ENCODE assay signal across 16 cellular contexts in the genomic region with DNA sequence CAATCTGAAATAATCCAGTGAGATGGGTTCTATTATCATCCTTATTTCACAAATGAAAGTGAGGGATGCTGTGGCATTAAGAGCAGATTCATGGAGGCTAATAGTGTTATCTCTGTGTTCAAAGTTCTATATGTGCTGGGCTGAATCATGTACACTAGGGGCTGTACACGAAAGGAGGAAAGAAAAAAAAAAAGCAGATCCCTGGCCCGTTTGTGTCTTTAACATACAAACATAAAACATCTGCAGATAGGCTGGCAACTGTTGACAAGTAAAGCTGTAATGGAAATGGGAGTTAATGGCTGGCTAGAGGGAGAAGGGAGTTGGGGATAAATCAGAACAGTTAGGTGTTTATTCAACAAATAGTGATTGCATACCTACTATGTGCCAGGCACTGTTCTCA. TPM values are rescaled to one million over a fixed set of nuclear protein-coding genes. Genes with fewer than 3 reads are reported as not detected.
DNase-seq lines count a peak whose midpoint lies in the region; ATAC-seq and TF ChIP-seq lines count a peak whose summit lies in the region.
"Had no signal": no experiment of that assay in that cellular context is flagged by ENCODE, and none has a peak within 500 bp of the region (broad histone marks: within the 10 kb centered on the region; RNA-seq: fewer than 3 reads in every experiment).

No MANE protein-coding gene starts in this region.

- no peak for TF ChIP-seq RAD21 in SK-N-SH (IDR thresholded peaks at IDR 0.05; ENCODE audit: low read length)

- POLR2A ChIA-PET in SK-N-SH (lab: Yijun Ruan, JAX) = no interaction called here

- H3K27me3 Mint-ChIP-seq in neural progenitor cell (ENCODE audit: insufficient read depth, low read depth) = peaks cover 23% of the 10 kb centered on the region

- peaks cover 0 to 10% of the 10 kb centered on the region in 2 experiments; a peak in 1 of 4 replicates for H3K4me1 ChIP-seq in SK-N-SH (ENCODE audit: control insufficient read depth in 1 of 2, insufficient read depth in 2 of 2, low read depth in 1 of 2, low read length in 1 of 2)
- H3K4me1 ChIP-seq in neural progenitor cell = peaks cover 51% of the 10 kb centered on the region
- peaks cover 16 to 50% (median 21%) of the 10 kb centered on the region in 4 donors for H3K4me1 ChIP-seq in upper lobe of left lung

- H3K4me3 Mint-ChIP-seq in neural progenitor cell = peak overlapping the region; percentile 39
- H3K4me3 Mint-ChIP-seq: CD4-positive, alpha-beta memory T cell; H9 had no signal

- H3F3A ChIP-seq in SK-N-SH (replicated peaks; ENCODE audit: insufficient read depth) (no peaks in the 10 kb centered on the region), neural progenitor cell (ENCODE audit: low read depth) (peaks cover 31% of the 10 kb centered on the region)

- H3K79me2 ChIP-seq in SK-N-SH (ENCODE audit: insufficient read depth) (no peaks in the 10 kb centered on the region), neural progenitor cell (ENCODE audit: low read depth) (no peaks in the 10 kb centered on the region)

- H4K20me1 ChIP-seq in SK-N-SH (ENCODE audit: insufficient read depth) (no peaks in the 10 kb centered on the region), neural progenitor cell (ENCODE audit: low read depth) (peaks cover 17% of the 10 kb centered on the region)

- H3K4me2 ChIP-seq in SK-N-SH (no peak overlapping the region), neural progenitor cell (no peak overlapping the region)
- H3K4me2 ChIP-seq: A549, BLaER1 had no signal

- H3K9me2 ChIP-seq in SK-N-SH = no peaks in the 10 kb centered on the region

- H2AFZ ChIP-seq in SK-N-SH (ENCODE audit: low read depth) (no peak overlapping the region), neural progenitor cell (replicated peaks) (no peak overlapping the region)

- ATAC-seq in SK-N-SH treated with all-trans-retinoic acid at 6 μM for 48 hours (no peak), upper lobe of left lung (ENCODE audit: low FRiP score in 2 of 2) (no peak)
- ATAC-seq: A549, HepG2 had no signal

- peak; percentile 22 for DNase-seq in SK-N-SH
- DNase-seq in neural progenitor cell (ENCODE audit: low spot score) = no peak
- DNase-seq in upper lobe of left lung = no peak
- no peak for DNase-seq in retina
- no peak for DNase-seq in activated T-cell treated with anti-CD3 and anti-CD28 coated beads, Interleukin-2, amount 50 U/mL, for 48 hours
- DNase-seq in SKM-1 treated with dmso at 0.1 percent for 144 hours (lab: John Stamatoyannopoulos, UW; ENCODE audit: unreplicated experiment) = no peak
- DNase-seq: CD4-positive, alpha-beta memory T cell; DMS79 treated with DMSO at 0.1 percent for 48 hours; GF-D8; H9 had no signal

- TF ChIP-seq CTCF in SK-N-SH (IDR thresholded peaks at IDR 0.05) (no peak), neural progenitor cell (IDR thresholded peaks at IDR 0.05) (no peak), upper lobe of left lung (IDR thresholded peaks at IDR 0.05) (no peak)

- no peaks in the 10 kb centered on the region for H3K9me3 Mint-ChIP-seq in neural progenitor cell
- H3K9me3 Mint-ChIP-seq: CD4-positive, alpha-beta memory T cell; H9 had no signal

- H3K4me3 ChIP-seq in SK-N-SH (ENCODE audit: low read depth in 2 of 2, low read length in 1 of 2) (no peak overlapping the region), neural progenitor cell (no peak overlapping the region), upper lobe of left lung (no peak overlapping the region)
- H3K4me3 ChIP-seq: A549, BLaER1 had no signal

- H3K9ac ChIP-seq in SK-N-SH (no peak overlapping the region), neural progenitor cell (no peak overlapping the region)
- H3K9ac ChIP-seq: BLaER1 had no signal

- H3K36me3 Mint-ChIP-seq in neural progenitor cell = peaks cover 20% of the 10 kb centered on the region
- H3K36me3 Mint-ChIP-seq: CD4-positive, alpha-beta memory T cell had no signal

- 45% methylated on average over 2 of the region's 2 CpGs for WGBS in SK-N-SH (ENCODE audit: low lambda C conversion rate)
- WGBS in upper lobe of left lung, 2 donors = 34 to 55% methylated on average over 2 of the region's 2 CpGs

- CTCF ChIA-PET in SK-N-SH (lab: Yijun Ruan, JAX) = interaction anchor here (1.2 to 1.7 kb wide), 3 partner anchors 9 to 196 kb away, joined by 3 to 12 read pairs (median 3); a partner anchor contains a TSS

- no peak for TF ChIP-seq EP300 in SK-N-SH (IDR thresholded peaks at IDR 0.05; ENCODE audit: borderline replicate concordance in 1 of 2, low read depth in 1 of 2, low read length in 1 of 2)
- TF ChIP-seq EP300 in upper lobe of left lung (IDR thresholded peaks at IDR 0.05) = no peak

- H3K36me3 ChIP-seq in SK-N-SH (replicated peaks in 1 of 2; ENCODE audit: control insufficient read depth in 1 of 2, insufficient read depth in 2 of 2, low read length in 1 of 2) (no peaks in the 10 kb centered on the region), neural progenitor cell (no peaks in the 10 kb centered on the region), upper lobe of left lung (peaks cover 0 to 2% (median 0%) of the 10 kb centered on the region in 4 donors)
- H3K36me3 ChIP-seq: BLaER1 had no signal

- H3K9me3 ChIP-seq in SK-N-SH (no peaks in the 10 kb centered on the region), neural progenitor cell (ENCODE audit: low read depth) (no peaks in the 10 kb centered on the region), upper lobe of left lung (no peaks in the 10 kb centered on the region)
- H3K9me3 ChIP-seq: A549 had no signal

- TF ChIP-seq POLR2A in upper lobe of left lung (IDR thresholded peaks at IDR 0.05) = no peak

- H3K27ac Mint-ChIP-seq in neural progenitor cell = no peak overlapping the region
- H3K27ac Mint-ChIP-seq: CD14-positive monocyte, H9 had no signal

- peaks cover 77% of the 10 kb centered on the region for H3K4me1 Mint-ChIP-seq in neural progenitor cell

- H3K27me3 ChIP-seq in SK-N-SH (ENCODE audit: insufficient read depth) (no peaks in the 10 kb centered on the region), neural progenitor cell (peaks cover 79% of the 10 kb centered on the region), upper lobe of left lung (peaks cover 0 to 21% (median 2%) of the 10 kb centered on the region in 4 donors)

- H3K27ac ChIP-seq in SK-N-SH (ENCODE audit: low read depth in 2 of 2, low read length in 1 of 2) = no peak overlapping the region
- no peak overlapping the region for H3K27ac ChIP-seq in neural progenitor cell
- H3K27ac ChIP-seq in upper lobe of left lung = peak overlapping the region in 3 of 4 donors; percentile 34 to 78 (median 58)
- H3K27ac ChIP-seq: 22Rv1, A549, BLaER1 had no signal

TF ChIP-seq in SK-N-SH, 30 proteins besides CTCF, POLR2A, EP300 and RAD21:
- TF ChIP-seq MEF2A (IDR thresholded peaks at IDR 0.05; ENCODE audit: borderline replicate concordance, low read depth) (no peak), RFX5 (IDR thresholded peaks at IDR 0.05; ENCODE audit: low read length) (peak; percentile 70; the same call in 1 of the 2 replicates), SIN3A (IDR thresholded peaks at IDR 0.05; ENCODE audit: borderline replicate concordance, low read depth, low read length) (no peak), EZH2phosphoT487 (IDR thresholded peaks at IDR 0.05; ENCODE audit: borderline replicate concordance, low read depth) (no peak), CHD2 (IDR thresholded peaks at IDR 0.05; ENCODE audit: low read length, partially characterized antibody) (no peak)
- TF ChIP-seq, protein P1, sequence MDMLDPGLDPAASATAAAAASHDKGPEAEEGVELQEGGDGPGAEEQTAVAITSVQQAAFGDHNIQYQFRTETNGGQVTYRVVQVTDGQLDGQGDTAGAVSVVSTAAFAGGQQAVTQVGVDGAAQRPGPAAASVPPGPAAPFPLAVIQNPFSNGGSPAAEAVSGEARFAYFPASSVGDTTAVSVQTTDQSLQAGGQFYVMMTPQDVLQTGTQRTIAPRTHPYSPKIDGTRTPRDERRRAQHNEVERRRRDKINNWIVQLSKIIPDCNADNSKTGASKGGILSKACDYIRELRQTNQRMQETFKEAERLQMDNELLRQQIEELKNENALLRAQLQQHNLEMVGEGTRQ (IDR thresholded peaks at IDR 0.05; ENCODE audit: borderline replicate concordance, low read depth, low read length) = no peak

TF ChIP-seq in SK-N-SH treated with all-trans-retinoic acid at 6 μM for 48 hours, 23 proteins besides CTCF, POLR2A, EP300 and RAD21:
- TF ChIP-seq ESRRG (CRISPR knock-in tag; IDR thresholded peaks at IDR 0.05) = no peak
- no peak for TF ChIP-seq ZC3H10 (CRISPR knock-in tag; IDR thresholded peaks at IDR 0.05)
- no peak for TF ChIP-seq OSR1 (CRISPR knock-in tag; IDR thresholded peaks at IDR 0.05)
- no peak for TF ChIP-seq ISL1 (CRISPR knock-in tag; IDR thresholded peaks at IDR 0.05)
- TF ChIP-seq TCF4 (CRISPR knock-in tag; IDR thresholded peaks at IDR 0.05; ENCODE audit: borderline replicate concordance) = no peak
- no peak for TF ChIP-seq GLIS3 (CRISPR knock-in tag; IDR thresholded peaks at IDR 0.05)

RNA-seq across cellular contexts. Expression of a gene that starts 3.1 kb away (rescaled TPM):
- polyA plus RNA-seq in SK-N-SH (2012; rRNA removed) = 3.4 and 4.3 TPM in 2 replicates
- polyA plus RNA-seq in SK-N-SH (2012; cell fraction: cytosol; rRNA removed) = 2.4 and 2.9 TPM in 2 replicates
- polyA plus RNA-seq in SK-N-SH (2012; cell fraction: nucleus; rRNA removed) = 6.6 and 7.5 TPM in 2 replicates
- total RNA-seq in neural progenitor cell (ENCODE audit: low replicate concordance) (1.6 and 2.9 TPM in 2 replicates), upper lobe of left lung (10 to 100 TPM in 3 of 6 donors, 1 to 10 TPM in 3; 4.5 to 19.9 (median 9.5) TPM)

Comparison
In these comparisons a context has a peak if more than half of its experiments do, and no peak if none do; other contexts are left out.
1. H3K27ac ChIP-seq: peak in upper lobe of left lung (3 of 4); none in SK-N-SH (0 of 2) and neural progenitor cell (single experiment).